8 cellular contexts compared by ENCODE assay signal in the genomic region with DNA sequence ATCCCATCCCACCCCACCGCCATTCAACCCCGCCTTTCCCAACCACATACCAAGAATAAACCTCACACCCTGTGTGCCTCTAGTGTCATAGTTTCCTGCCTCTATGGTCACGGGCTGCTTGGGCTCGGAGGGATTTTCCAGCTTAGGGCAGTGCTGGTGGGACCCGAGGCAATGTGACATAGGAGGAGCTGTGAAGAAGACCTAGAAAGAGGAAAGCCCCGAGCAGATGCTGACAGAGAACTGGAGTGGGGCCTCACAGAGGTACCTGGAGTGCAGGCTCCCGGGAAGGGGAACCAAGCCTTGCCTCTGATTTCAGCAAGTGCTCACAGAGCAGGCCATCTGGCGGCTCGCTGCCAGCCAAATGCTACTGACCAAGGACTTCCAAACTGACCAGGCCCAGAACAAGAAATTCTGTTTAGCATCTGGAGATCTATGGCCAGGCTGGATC. TPM values are rescaled to one million over a fixed set of nuclear protein-coding genes. Genes with fewer than 3 reads are reported as not detected.
DNase-seq lines count a peak whose midpoint lies in the region; ATAC-seq and TF ChIP-seq lines count a peak whose summit lies in the region.

No MANE protein-coding gene starts in this region.

- CTCF ChIA-PET in HEK293T (lab: Yijun Ruan, JAX) = no interaction called here

- H3K4me1 ChIP-seq in mucosa of descending colon (ENCODE audit: low read depth) = no peaks in the 10 kb centered on the region

- H3K4me3 ChIP-seq in mucosa of descending colon = no peak overlapping the region

- POLR2A ChIA-PET in HEK293T (lab: Yijun Ruan, JAX) = interaction anchor here (1.2 kb wide), 1 partner anchor 28 kb away, joined by 5 read pairs; a partner anchor contains a TSS

- intact Hi-C loops in mucosa of descending colon (cut with DNase I, micrococcal nuclease) = no loop called here

- DNase-seq in SKM-1 treated with dmso at 0.1 percent for 144 hours (lab: John Stamatoyannopoulos, UW; ENCODE audit: unreplicated experiment) (peak; percentile 26), SKM-1 (lab: John Stamatoyannopoulos, UW; ENCODE audit: unreplicated experiment) (no peak), mucosa of descending colon (no peak), HEK293T (ENCODE audit: extremely low spot score) (no peak), DMS 273 (lab: John Stamatoyannopoulos, UW; ENCODE audit: unreplicated experiment) (no peak), COLO668 (lab: John Stamatoyannopoulos, UW; ENCODE audit: unreplicated experiment) (no peak)
- peak in 2 of 3 experiments; percentile 65 to 78 for DNase-seq in activated CD8-positive, alpha-beta memory T cell treated with anti-CD3 and anti-CD28 coated beads for 48 hours (ENCODE audit: low read depth in 2 of 3, low spot score in 2 of 3)

- ATAC-seq in HG03139 (IDR thresholded peaks at IDR 0.05; ENCODE audit: unreplicated experiment) = peak; percentile 47
- peak; percentile 9 for ATAC-seq in mucosa of descending colon

- H3K9me3 ChIP-seq in mucosa of descending colon = no peaks in the 10 kb centered on the region

- no peaks in the 10 kb centered on the region for H3K36me3 ChIP-seq in mucosa of descending colon (ENCODE audit: low read depth)

- TF ChIP-seq CTCF in mucosa of descending colon (IDR thresholded peaks at IDR 0.05) = no peak

TF ChIP-seq in HEK293T, 16 proteins besides CTCF, POLR2A, EP300 and RAD21:
- TF ChIP-seq SUZ12 (IDR thresholded peaks at IDR 0.05) (no peak), FOXA1 (IDR thresholded peaks at IDR 0.05) (no peak), CTBP1 (IDR thresholded peaks at IDR 0.05; ENCODE audit: borderline replicate concordance) (no peak), FOXK2 (IDR thresholded peaks at IDR 0.05) (no peak), BHLHE40 (IDR thresholded peaks at IDR 0.05; ENCODE audit: borderline replicate concordance) (no peak), SP1 (IDR thresholded peaks at IDR 0.05) (no peak), LEF1 (IDR thresholded peaks at IDR 0.05; ENCODE audit: borderline replicate concordance) (no peak), NFRKB (IDR thresholded peaks at IDR 0.05) (no peak), ELF4 (IDR thresholded peaks at IDR 0.05) (no peak), L3MBTL2 (conservative IDR thresholded peaks at IDR 0.05) (no peak), ARNT (IDR thresholded peaks at IDR 0.05) (no peak), TARDBP (IDR thresholded peaks at IDR 0.05) (no peak), ZNF384 (IDR thresholded peaks at IDR 0.05) (no peak), FOXM1 (IDR thresholded peaks at IDR 0.05; ENCODE audit: borderline replicate concordance) (no peak), HDGF (IDR thresholded peaks at IDR 0.05; ENCODE audit: borderline replicate concordance) (no peak)
- TF ChIP-seq, protein P1, sequence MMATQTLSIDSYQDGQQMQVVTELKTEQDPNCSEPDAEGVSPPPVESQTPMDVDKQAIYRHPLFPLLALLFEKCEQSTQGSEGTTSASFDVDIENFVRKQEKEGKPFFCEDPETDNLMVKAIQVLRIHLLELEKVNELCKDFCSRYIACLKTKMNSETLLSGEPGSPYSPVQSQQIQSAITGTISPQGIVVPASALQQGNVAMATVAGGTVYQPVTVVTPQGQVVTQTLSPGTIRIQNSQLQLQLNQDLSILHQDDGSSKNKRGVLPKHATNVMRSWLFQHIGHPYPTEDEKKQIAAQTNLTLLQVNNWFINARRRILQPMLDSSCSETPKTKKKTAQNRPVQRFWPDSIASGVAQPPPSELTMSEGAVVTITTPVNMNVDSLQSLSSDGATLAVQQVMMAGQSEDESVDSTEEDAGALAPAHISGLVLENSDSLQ (IDR thresholded peaks at IDR 0.05) = no peak

RNA-seq across cellular contexts. Expression of a gene that starts 27.5 kb away (rescaled TPM):
- 10 to 100 TPM; 40.2 to 45.5 (median 42.9) TPM for total RNA-seq in mucosa of descending colon

Comparison
In these comparisons a context has a peak if more than half of its experiments do, and no peak if none do; other contexts are left out.
1. DNase-seq: peak in SKM-1 treated with dmso at 0.1 percent for 144 hours (single experiment) and activated CD8-positive, alpha-beta memory T cell treated with anti-CD3 and anti-CD28 coated beads for 48 hours (2 of 3); none in SKM-1 (single experiment), mucosa of descending colon (0 of 3), HEK293T (single experiment), DMS 273 (single experiment) and COLO668 (single experiment).